In the genomic region with DNA sequence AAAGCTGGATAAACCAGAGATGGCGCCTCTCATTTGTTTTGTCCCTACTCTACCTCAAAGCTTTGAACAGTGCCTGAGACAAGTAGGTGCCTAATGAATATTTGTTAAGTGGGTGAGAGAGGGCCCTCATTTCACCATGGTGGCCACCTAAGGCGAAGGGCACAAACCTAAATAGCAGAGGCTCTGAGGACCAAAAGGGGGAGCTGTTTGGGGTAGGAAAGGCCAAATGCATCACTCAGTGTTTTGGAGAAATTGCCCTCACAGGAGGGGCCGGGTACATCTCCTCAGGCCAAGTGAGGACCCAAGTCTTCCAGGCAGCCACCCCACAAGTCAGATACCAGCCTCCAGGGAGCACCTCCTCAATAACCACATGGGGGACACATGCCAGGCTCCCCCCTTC, we compare ENCODE assay signal across 1 cellular context.
TF ChIP-seq lines count a peak whose summit lies in the region.

No MANE protein-coding gene starts in this region.

TF ChIP-seq in H1, 55 proteins besides CTCF, POLR2A, EP300 and RAD21:
- TF ChIP-seq CHD1 (IDR thresholded peaks at IDR 0.05; ENCODE audit: low read depth, low read length) (no peak), SP1 (IDR thresholded peaks at IDR 0.05; ENCODE audit: low read depth, low read length) (no peak), CREB1 (IDR thresholded peaks at IDR 0.05) (no peak), TCF12 (IDR thresholded peaks at IDR 0.05; ENCODE audit: low read depth, low read length) (no peak), RFX5 (IDR thresholded peaks at IDR 0.05; ENCODE audit: borderline replicate concordance, low read depth, low read length) (no peak), GABPA (IDR thresholded peaks at IDR 0.05; ENCODE audit: borderline replicate concordance, insufficient read depth, low read length) (no peak), SP4 (IDR thresholded peaks at IDR 0.05; ENCODE audit: low read length) (no peak), CHD2 (IDR thresholded peaks at IDR 0.05; ENCODE audit: low read length) (no peak), FOSL1 (IDR thresholded peaks at IDR 0.05; ENCODE audit: insufficient read depth, low read depth, low read length) (no peak), EGR1 (IDR thresholded peaks at IDR 0.05; ENCODE audit: borderline replicate concordance, low read depth, low read length) (no peak), KDM1A (IDR thresholded peaks at IDR 0.05; ENCODE audit: borderline replicate concordance, low read length) (no peak), CBX8 (IDR thresholded peaks at IDR 0.05; ENCODE audit: borderline replicate concordance, low read depth, low read length) (no peak), NANOG (IDR thresholded peaks at IDR 0.05; ENCODE audit: insufficient read depth, low read depth, low read length, poor library complexity, severe bottlenecking) (no peak), TAF1 (IDR thresholded peaks at IDR 0.05; ENCODE audit: low read depth, low read length) (no peak), SAP30 (IDR thresholded peaks at IDR 0.05; ENCODE audit: insufficient read depth, insufficient replicate concordance, low read length) (no peak)
- TF ChIP-seq, protein P1, sequence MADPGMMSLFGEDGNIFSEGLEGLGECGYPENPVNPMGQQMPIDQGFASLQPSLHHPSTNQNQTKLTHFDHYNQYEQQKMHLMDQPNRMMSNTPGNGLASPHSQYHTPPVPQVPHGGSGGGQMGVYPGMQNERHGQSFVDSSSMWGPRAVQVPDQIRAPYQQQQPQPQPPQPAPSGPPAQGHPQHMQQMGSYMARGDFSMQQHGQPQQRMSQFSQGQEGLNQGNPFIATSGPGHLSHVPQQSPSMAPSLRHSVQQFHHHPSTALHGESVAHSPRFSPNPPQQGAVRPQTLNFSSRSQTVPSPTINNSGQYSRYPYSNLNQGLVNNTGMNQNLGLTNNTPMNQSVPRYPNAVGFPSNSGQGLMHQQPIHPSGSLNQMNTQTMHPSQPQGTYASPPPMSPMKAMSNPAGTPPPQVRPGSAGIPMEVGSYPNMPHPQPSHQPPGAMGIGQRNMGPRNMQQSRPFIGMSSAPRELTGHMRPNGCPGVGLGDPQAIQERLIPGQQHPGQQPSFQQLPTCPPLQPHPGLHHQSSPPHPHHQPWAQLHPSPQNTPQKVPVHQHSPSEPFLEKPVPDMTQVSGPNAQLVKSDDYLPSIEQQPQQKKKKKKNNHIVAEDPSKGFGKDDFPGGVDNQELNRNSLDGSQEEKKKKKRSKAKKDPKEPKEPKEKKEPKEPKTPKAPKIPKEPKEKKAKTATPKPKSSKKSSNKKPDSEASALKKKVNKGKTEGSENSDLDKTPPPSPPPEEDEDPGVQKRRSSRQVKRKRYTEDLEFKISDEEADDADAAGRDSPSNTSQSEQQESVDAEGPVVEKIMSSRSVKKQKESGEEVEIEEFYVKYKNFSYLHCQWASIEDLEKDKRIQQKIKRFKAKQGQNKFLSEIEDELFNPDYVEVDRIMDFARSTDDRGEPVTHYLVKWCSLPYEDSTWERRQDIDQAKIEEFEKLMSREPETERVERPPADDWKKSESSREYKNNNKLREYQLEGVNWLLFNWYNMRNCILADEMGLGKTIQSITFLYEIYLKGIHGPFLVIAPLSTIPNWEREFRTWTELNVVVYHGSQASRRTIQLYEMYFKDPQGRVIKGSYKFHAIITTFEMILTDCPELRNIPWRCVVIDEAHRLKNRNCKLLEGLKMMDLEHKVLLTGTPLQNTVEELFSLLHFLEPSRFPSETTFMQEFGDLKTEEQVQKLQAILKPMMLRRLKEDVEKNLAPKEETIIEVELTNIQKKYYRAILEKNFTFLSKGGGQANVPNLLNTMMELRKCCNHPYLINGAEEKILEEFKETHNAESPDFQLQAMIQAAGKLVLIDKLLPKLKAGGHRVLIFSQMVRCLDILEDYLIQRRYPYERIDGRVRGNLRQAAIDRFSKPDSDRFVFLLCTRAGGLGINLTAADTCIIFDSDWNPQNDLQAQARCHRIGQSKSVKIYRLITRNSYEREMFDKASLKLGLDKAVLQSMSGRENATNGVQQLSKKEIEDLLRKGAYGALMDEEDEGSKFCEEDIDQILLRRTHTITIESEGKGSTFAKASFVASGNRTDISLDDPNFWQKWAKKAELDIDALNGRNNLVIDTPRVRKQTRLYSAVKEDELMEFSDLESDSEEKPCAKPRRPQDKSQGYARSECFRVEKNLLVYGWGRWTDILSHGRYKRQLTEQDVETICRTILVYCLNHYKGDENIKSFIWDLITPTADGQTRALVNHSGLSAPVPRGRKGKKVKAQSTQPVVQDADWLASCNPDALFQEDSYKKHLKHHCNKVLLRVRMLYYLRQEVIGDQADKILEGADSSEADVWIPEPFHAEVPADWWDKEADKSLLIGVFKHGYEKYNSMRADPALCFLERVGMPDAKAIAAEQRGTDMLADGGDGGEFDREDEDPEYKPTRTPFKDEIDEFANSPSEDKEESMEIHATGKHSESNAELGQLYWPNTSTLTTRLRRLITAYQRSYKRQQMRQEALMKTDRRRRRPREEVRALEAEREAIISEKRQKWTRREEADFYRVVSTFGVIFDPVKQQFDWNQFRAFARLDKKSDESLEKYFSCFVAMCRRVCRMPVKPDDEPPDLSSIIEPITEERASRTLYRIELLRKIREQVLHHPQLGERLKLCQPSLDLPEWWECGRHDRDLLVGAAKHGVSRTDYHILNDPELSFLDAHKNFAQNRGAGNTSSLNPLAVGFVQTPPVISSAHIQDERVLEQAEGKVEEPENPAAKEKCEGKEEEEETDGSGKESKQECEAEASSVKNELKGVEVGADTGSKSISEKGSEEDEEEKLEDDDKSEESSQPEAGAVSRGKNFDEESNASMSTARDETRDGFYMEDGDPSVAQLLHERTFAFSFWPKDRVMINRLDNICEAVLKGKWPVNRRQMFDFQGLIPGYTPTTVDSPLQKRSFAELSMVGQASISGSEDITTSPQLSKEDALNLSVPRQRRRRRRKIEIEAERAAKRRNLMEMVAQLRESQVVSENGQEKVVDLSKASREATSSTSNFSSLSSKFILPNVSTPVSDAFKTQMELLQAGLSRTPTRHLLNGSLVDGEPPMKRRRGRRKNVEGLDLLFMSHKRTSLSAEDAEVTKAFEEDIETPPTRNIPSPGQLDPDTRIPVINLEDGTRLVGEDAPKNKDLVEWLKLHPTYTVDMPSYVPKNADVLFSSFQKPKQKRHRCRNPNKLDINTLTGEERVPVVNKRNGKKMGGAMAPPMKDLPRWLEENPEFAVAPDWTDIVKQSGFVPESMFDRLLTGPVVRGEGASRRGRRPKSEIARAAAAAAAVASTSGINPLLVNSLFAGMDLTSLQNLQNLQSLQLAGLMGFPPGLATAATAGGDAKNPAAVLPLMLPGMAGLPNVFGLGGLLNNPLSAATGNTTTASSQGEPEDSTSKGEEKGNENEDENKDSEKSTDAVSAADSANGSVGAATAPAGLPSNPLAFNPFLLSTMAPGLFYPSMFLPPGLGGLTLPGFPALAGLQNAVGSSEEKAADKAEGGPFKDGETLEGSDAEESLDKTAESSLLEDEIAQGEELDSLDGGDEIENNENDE (IDR thresholded peaks at IDR 0.05; ENCODE audit: insufficient replicate concordance, low read length): no peak
- TF ChIP-seq, protein P2, sequence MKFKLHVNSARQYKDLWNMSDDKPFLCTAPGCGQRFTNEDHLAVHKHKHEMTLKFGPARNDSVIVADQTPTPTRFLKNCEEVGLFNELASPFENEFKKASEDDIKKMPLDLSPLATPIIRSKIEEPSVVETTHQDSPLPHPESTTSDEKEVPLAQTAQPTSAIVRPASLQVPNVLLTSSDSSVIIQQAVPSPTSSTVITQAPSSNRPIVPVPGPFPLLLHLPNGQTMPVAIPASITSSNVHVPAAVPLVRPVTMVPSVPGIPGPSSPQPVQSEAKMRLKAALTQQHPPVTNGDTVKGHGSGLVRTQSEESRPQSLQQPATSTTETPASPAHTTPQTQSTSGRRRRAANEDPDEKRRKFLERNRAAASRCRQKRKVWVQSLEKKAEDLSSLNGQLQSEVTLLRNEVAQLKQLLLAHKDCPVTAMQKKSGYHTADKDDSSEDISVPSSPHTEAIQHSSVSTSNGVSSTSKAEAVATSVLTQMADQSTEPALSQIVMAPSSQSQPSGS (IDR thresholded peaks at IDR 0.05; ENCODE audit: low read length): no peak
TF ChIP-seq in H1: peak in this region for 0.
